In the genomic region with DNA sequence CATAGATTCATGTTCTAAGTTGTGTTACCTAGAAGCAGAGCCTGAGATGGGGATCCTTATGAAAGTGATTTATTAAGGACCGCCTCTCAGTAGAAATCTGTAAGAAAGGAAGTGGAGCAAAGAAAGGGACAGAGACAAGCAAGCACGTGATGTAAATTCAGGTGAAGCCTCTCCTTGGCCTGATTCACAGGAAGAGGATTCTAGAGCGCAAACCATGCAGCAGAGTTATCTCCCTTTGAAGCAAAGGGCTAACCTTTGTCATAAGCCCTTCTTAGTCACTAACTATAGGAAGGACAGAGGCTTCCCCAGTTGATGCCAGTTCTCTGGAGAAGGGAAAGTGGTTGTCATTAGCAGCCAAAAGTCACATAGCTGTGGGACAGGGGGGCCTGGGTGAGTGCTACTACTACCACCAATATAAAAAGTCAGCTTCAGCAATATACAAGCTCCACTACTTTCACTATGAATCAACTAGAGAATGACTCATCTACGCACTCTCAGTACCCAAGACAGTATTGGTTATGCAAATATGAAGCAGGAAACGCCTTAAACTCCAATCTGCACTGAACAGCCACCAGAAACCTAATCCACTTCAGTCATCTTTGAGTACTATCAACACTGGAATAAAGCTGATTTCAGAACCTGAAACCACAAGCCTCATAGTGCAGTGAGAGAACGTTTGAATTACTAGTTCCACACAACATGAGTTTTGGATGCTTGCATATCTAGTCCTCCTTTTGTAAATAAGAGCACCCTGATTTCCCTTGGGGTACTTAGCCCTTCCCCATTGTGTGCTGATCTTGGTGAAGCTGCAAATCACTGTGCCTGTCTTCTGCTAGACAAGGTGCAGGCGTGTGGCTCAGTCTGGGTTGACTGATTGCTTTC, we compare ENCODE assay signal across 8 cellular contexts.
A peak's percentile ranks its signal among the peaks of the same experiment; 100 is the strongest.
DNase-seq lines count a peak whose midpoint lies in the region; ATAC-seq, FAIRE-seq and TF ChIP-seq lines count a peak whose summit lies in the region.

No MANE protein-coding gene starts in this region.

- DNase-seq in ELR (ENCODE audit: low read depth) (peak; percentile 79), SHP77 (lab: John Stamatoyannopoulos, UW) (peak; percentile 25 to 30), fibroblast of gingiva (ENCODE audit: low read depth) (peak; percentile 68), upper lobe of left lung (no peak), frontal cortex (ENCODE audit: low spot score in 2 of 2) (no peak), NCI-H446 (lab: John Stamatoyannopoulos, UW) (no peak)

- H3K9me3 ChIP-seq in upper lobe of left lung: no peaks in the 10 kb centered on the region

- H3K27ac ChIP-seq in upper lobe of left lung: no peak overlapping the region

- no peak for TF ChIP-seq POLR2A in upper lobe of left lung (IDR thresholded peaks at IDR 0.05)

- TF ChIP-seq EP300 in upper lobe of left lung (IDR thresholded peaks at IDR 0.05): no peak

- 69 to 79% methylated on average over 7 of the region's 7 CpGs for WGBS in upper lobe of left lung, 2 donors

- no peaks in the 10 kb centered on the region for H3K27me3 ChIP-seq in upper lobe of left lung

- H3K4me1 ChIP-seq in upper lobe of left lung: peaks cover 0 to 15% (median 0%) of the 10 kb centered on the region in 4 donors

- H3K4me3 ChIP-seq in upper lobe of left lung: no peak overlapping the region

- no peak for FAIRE-seq in frontal cortex (lab: Jason Lieb, UNC)

- no peak for TF ChIP-seq CTCF in upper lobe of left lung (IDR thresholded peaks at IDR 0.05)

- H3K36me3 ChIP-seq in upper lobe of left lung: no peaks in the 10 kb centered on the region

- ATAC-seq in GM19463 (IDR thresholded peaks at IDR 0.05; ENCODE audit: unreplicated experiment) (peak; percentile 98), HG03432 (IDR thresholded peaks at IDR 0.05; ENCODE audit: unreplicated experiment) (peak; percentile 98), upper lobe of left lung (ENCODE audit: low FRiP score in 2 of 2) (peak; percentile 57 to 82)

Comparison
In these comparisons a context has a peak if more than half of its experiments do, and no peak if none do; other contexts are left out.
1. DNase-seq: peak in ELR (single experiment), SHP77 (2 of 2) and fibroblast of gingiva (single experiment); none in upper lobe of left lung (0 of 2), frontal cortex (0 of 2) and NCI-H446 (0 of 2).
2. Peak in every context shown above with its lines, with median percentiles within 50 percentile points of each other: ATAC-seq.